ENCODE assay signal across 9 cellular contexts in genomic region chr15:71440479-71441071, GRCh38.
DNase-seq lines count a peak whose midpoint lies in the region; ATAC-seq, FAIRE-seq and TF ChIP-seq lines count a peak whose summit lies in the region.
"Had no signal": no experiment of that assay in that cellular context is flagged by ENCODE, and none has a peak within 500 bp of the region (broad histone marks: within the 10 kb centered on the region; RNA-seq: fewer than 3 reads in every experiment).

No MANE protein-coding gene starts in this region.

- peak overlapping the region in 2 of 5 experiments; percentile 23 to 27 for H3K27ac Mint-ChIP-seq in brain
- H3K27ac Mint-ChIP-seq in activated T-cell treated with anti-CD3 and anti-CD28 coated beads, Interleukin-2, amount 50 U/mL, for 24 hours, result no peak overlapping the region
- H3K27ac Mint-ChIP-seq: activated naive CD4-positive, alpha-beta T cell treated with anti-CD3 and anti-CD28 coated beads, Interleukin-2, amount 50 U/mL, for 24 hours had no signal

- H3K4me1 Mint-ChIP-seq in brain, result peaks cover 16% of the 10 kb centered on the region
- no peaks in the 10 kb centered on the region for H3K4me1 Mint-ChIP-seq in activated T-cell treated with anti-CD3 and anti-CD28 coated beads, Interleukin-2, amount 50 U/mL, for 24 hours (ENCODE audit: low read depth)
- H3K4me1 Mint-ChIP-seq: activated naive CD4-positive, alpha-beta T cell treated with anti-CD3 and anti-CD28 coated beads, Interleukin-2, amount 50 U/mL, for 24 hours had no signal

- peak; percentile 82 for FAIRE-seq in A549 (lab: Jason Lieb, UNC)

- ATAC-seq in A549 (peak in 1 of 2 experiments; percentile 32; a peak in 1 of 6 replicates), GM21723 (IDR thresholded peaks at IDR 0.05; ENCODE audit: unreplicated experiment) (no peak), HG03039 (IDR thresholded peaks at IDR 0.05; ENCODE audit: unreplicated experiment) (no peak)

- H3K36me3 Mint-ChIP-seq in brain, result no peaks in the 10 kb centered on the region
- H3K36me3 Mint-ChIP-seq in activated T-cell treated with anti-CD3 and anti-CD28 coated beads, Interleukin-2, amount 50 U/mL, for 24 hours (ENCODE audit: low read depth), result no peaks in the 10 kb centered on the region
- H3K36me3 Mint-ChIP-seq: activated naive CD4-positive, alpha-beta T cell treated with anti-CD3 and anti-CD28 coated beads, Interleukin-2, amount 50 U/mL, for 24 hours had no signal

- no peak overlapping the region for H3K4me3 Mint-ChIP-seq in brain
- no peak overlapping the region for H3K4me3 Mint-ChIP-seq in activated T-cell treated with anti-CD3 and anti-CD28 coated beads, Interleukin-2, amount 50 U/mL, for 24 hours
- H3K4me3 Mint-ChIP-seq: activated naive CD4-positive, alpha-beta T cell treated with anti-CD3 and anti-CD28 coated beads, Interleukin-2, amount 50 U/mL, for 24 hours had no signal

- TF ChIP-seq POLR2A in A549 (IDR thresholded peaks at IDR 0.05; ENCODE audit: low read length), result no peak

- CTCF ChIA-PET in A549 (lab: Yijun Ruan, JAX), result interaction anchor here (0.6 to 3.9 kb wide), 61 partner anchors 10 to 629 kb away, joined by 3 to 52 read pairs (median 4); partner anchors contain the start of genes LRRC49, THAP10 and THSD4

- H3K4me1 ChIP-seq in A549, result peaks cover 56% of the 10 kb centered on the region

- in situ Hi-C loops in GM13976 (cut with MboI; ENCODE audit: low sequenced_read_pairs, unreplicated experiment), result loop anchor here (10.0 to 25.0 kb wide), 4 partner anchors 284 to 603 kb away; partner anchors contain the start of gene THSD4

- H3K4me2 ChIP-seq in A549, result peak overlapping the region; percentile 18; the same call in 1 of the 3 replicates

- peak overlapping the region; percentile 69 to 74 for H3K27ac ChIP-seq in A549

- peak; percentile 94 to 96 for TF ChIP-seq RAD21 in A549 (conservative IDR thresholded peaks at IDR 0.05 in 1 of 2, IDR thresholded peaks at IDR 0.05 in 1 of 2)

- H3K9me3 Mint-ChIP-seq in brain, result peaks cover 0 to 3% (median 0%) of the 10 kb centered on the region in 5 experiments
- no peaks in the 10 kb centered on the region for H3K9me3 Mint-ChIP-seq in activated T-cell treated with anti-CD3 and anti-CD28 coated beads, Interleukin-2, amount 50 U/mL, for 24 hours
- H3K9me3 Mint-ChIP-seq: activated naive CD4-positive, alpha-beta T cell treated with anti-CD3 and anti-CD28 coated beads, Interleukin-2, amount 50 U/mL, for 24 hours had no signal

- no peak overlapping the region for H3K4me3 ChIP-seq in A549

- H3K9me3 ChIP-seq in A549, result peaks cover 17% of the 10 kb centered on the region

- TF ChIP-seq CTCF in A549 (IDR thresholded peaks at IDR 0.05) (peak; percentile 90), GM13976 (IDR thresholded peaks at IDR 0.05; ENCODE audit: borderline replicate concordance, control extremely low read depth, extremely low read depth, insufficient read depth, missing control alignments) (peak; percentile 31), brain (conservative IDR thresholded peaks at IDR 0.05) (peak; percentile 85 to 87)

- POLR2A ChIA-PET in A549 (lab: Yijun Ruan, JAX), result interaction anchor here (0.6 to 1.4 kb wide), 3 partner anchors 29 to 428 kb away, joined by 3 to 4 read pairs (median 3); no protein-coding TSS in a partner anchor

- DNase-seq in A549 (ENCODE audit: low read depth in 1 of 2, low spot score in 1 of 2), result peak; percentile 67 to 86
- DNase-seq in GM13976 (ENCODE audit: low spot score), result peak; percentile 45
- peak; percentile 39 for DNase-seq in NCI-H345 (lab: John Stamatoyannopoulos, UW)
- DNase-seq in left kidney (ENCODE audit: low read depth, low spot score), result peak; percentile 76
- no peak for DNase-seq in activated T-cell treated with anti-CD3 and anti-CD28 coated beads, Interleukin-2, amount 50 U/mL, for 24 hours

- 4% methylated on average over 3 of the region's 3 CpGs for WGBS in A549 (ENCODE audit: missing lambda C conversion rate)

- H3K27me3 Mint-ChIP-seq in brain, result peaks cover 3% of the 10 kb centered on the region
- peaks cover 12% of the 10 kb centered on the region for H3K27me3 Mint-ChIP-seq in activated T-cell treated with anti-CD3 and anti-CD28 coated beads, Interleukin-2, amount 50 U/mL, for 24 hours
- H3K27me3 Mint-ChIP-seq: activated naive CD4-positive, alpha-beta T cell treated with anti-CD3 and anti-CD28 coated beads, Interleukin-2, amount 50 U/mL, for 24 hours had no signal

- TF ChIP-seq EP300 in A549 (IDR thresholded peaks at IDR 0.05), result no peak

TF ChIP-seq in A549, 52 proteins besides CTCF, POLR2A, EP300 and RAD21:
- peak; percentile 9 for TF ChIP-seq MAFK (IDR thresholded peaks at IDR 0.05; ENCODE audit: partially characterized antibody)
- no peak for TF ChIP-seq CEBPB (IDR thresholded peaks at IDR 0.05)
- TF ChIP-seq SMC3 (IDR thresholded peaks at IDR 0.05), result peak; percentile 94
- TF ChIP-seq FOSL2 (IDR thresholded peaks at IDR 0.05), result no peak
- no peak for TF ChIP-seq FOSL2 (CRISPR knock-in tag; IDR thresholded peaks at IDR 0.05)
TF ChIP-seq in A549: peak in this region for 2.

Comparison
In these comparisons a context has a peak if more than half of its experiments do, and no peak if none do; other contexts are left out.
1. CTCF ChIP-seq: peak in every context shown above with its lines; median percentile 90 in A549; 86 in brain; 31 in GM13976.